8 cellular contexts compared by ENCODE assay signal in genomic region chrX:135931644-135932487, GRCh38. TPM values are rescaled to one million over a fixed set of nuclear protein-coding genes. Genes with fewer than 3 reads are reported as not detected.
DNase-seq lines count a peak whose midpoint lies in the region; ATAC-seq and TF ChIP-seq lines count a peak whose summit lies in the region.

No MANE protein-coding gene starts in this region.

- ATAC-seq in GM18868 (IDR thresholded peaks at IDR 0.05; ENCODE audit: unreplicated experiment): peak; percentile 64
- ATAC-seq in naive thymus-derived CD4-positive, alpha-beta T cell: peak; percentile 67

- H3K27ac Mint-ChIP-seq in naive thymus-derived CD4-positive, alpha-beta T cell: no peak overlapping the region
- H3K27ac Mint-ChIP-seq in type B pancreatic cell: no peak overlapping the region

- no peak overlapping the region for H3K4me3 ChIP-seq in effector memory CD4-positive, alpha-beta T cell (ENCODE audit: insufficient read depth, low read depth, low read length, poor library complexity, severe bottlenecking)
- H3K4me3 ChIP-seq in naive thymus-derived CD4-positive, alpha-beta T cell (ENCODE audit: low read length): no peak overlapping the region

- H3K27me3 Mint-ChIP-seq in naive thymus-derived CD4-positive, alpha-beta T cell: no peaks in the 10 kb centered on the region
- no peaks in the 10 kb centered on the region for H3K27me3 Mint-ChIP-seq in type B pancreatic cell

- POLR2A ChIA-PET in naive thymus-derived CD4-positive, alpha-beta T cell (lab: Charles Lee): no interaction called here

- peaks cover 0 to 4% (median 0%) of the 10 kb centered on the region in 11 donors for H3K9me3 Mint-ChIP-seq in naive thymus-derived CD4-positive, alpha-beta T cell
- no peaks in the 10 kb centered on the region for H3K9me3 Mint-ChIP-seq in type B pancreatic cell

- no peak overlapping the region for H3K27ac ChIP-seq in effector memory CD4-positive, alpha-beta T cell (ENCODE audit: insufficient read depth, low read length, poor library complexity, severe bottlenecking)
- no peak overlapping the region for H3K27ac ChIP-seq in naive thymus-derived CD4-positive, alpha-beta T cell (ENCODE audit: low read depth, low read length)

- H3K4me1 ChIP-seq in effector memory CD4-positive, alpha-beta T cell (ENCODE audit: control insufficient read depth, insufficient read depth, low read length, poor library complexity, severe bottlenecking): no peaks in the 10 kb centered on the region
- no peaks in the 10 kb centered on the region for H3K4me1 ChIP-seq in naive thymus-derived CD4-positive, alpha-beta T cell (ENCODE audit: control insufficient read depth in 2 of 2, insufficient read depth in 2 of 2, low read length in 2 of 2)

- H3K27me3 ChIP-seq in effector memory CD4-positive, alpha-beta T cell (replicated peaks; ENCODE audit: control insufficient read depth, insufficient read depth, low read length, poor library complexity, severe bottlenecking): no peaks in the 10 kb centered on the region
- H3K27me3 ChIP-seq in naive thymus-derived CD4-positive, alpha-beta T cell (ENCODE audit: control insufficient read depth in 2 of 2, insufficient read depth in 2 of 2, low read length in 2 of 2): no peaks in the 10 kb centered on the region

- intact Hi-C loops in naive thymus-derived CD4-positive, alpha-beta T cell (cut with micrococcal nuclease): loop anchor here in 1 of 2 donors (1.0 kb wide), 1 partner anchor 448 kb away; no protein-coding TSS in a partner anchor

- H3K36me3 Mint-ChIP-seq in naive thymus-derived CD4-positive, alpha-beta T cell: no peaks in the 10 kb centered on the region
- no peaks in the 10 kb centered on the region for H3K36me3 Mint-ChIP-seq in type B pancreatic cell

- CTCF ChIA-PET in naive thymus-derived CD4-positive, alpha-beta T cell (lab: Charles Lee): no interaction called here

- H3K4me3 Mint-ChIP-seq in naive thymus-derived CD4-positive, alpha-beta T cell: no peak overlapping the region
- H3K4me3 Mint-ChIP-seq in type B pancreatic cell: no peak overlapping the region

- DNase-seq in AG20443 (ENCODE audit: low spot score): peak; percentile 38
- peak; percentile 32 for DNase-seq in NCI-H1092 (lab: John Stamatoyannopoulos, UW)
- peak; percentile 56 for DNase-seq in activated CD4-positive, alpha-beta T cell treated with anti-CD3 and anti-CD28 coated beads for 48 hours
- DNase-seq in effector memory CD4-positive, alpha-beta T cell: peak; percentile 1 to 7 (median 2)
- peak in 8 of 9 donors; percentile 3 to 46 (median 30) for DNase-seq in naive thymus-derived CD4-positive, alpha-beta T cell
- DNase-seq in type B pancreatic cell (ENCODE audit: extremely low spot score, unreplicated experiment): no peak
- DNase-seq in COR-L47 (lab: John Stamatoyannopoulos, UW): no peak

- H3K36me3 ChIP-seq in effector memory CD4-positive, alpha-beta T cell (ENCODE audit: control insufficient read depth, insufficient read depth, low read length): no peaks in the 10 kb centered on the region
- no peaks in the 10 kb centered on the region for H3K36me3 ChIP-seq in naive thymus-derived CD4-positive, alpha-beta T cell (ENCODE audit: control insufficient read depth in 2 of 3, insufficient read depth in 3 of 3, low read length in 3 of 3)

- no peaks in the 10 kb centered on the region for H3K9me3 ChIP-seq in effector memory CD4-positive, alpha-beta T cell (ENCODE audit: control insufficient read depth, low read length)
- H3K9me3 ChIP-seq in naive thymus-derived CD4-positive, alpha-beta T cell (ENCODE audit: control insufficient read depth in 2 of 3, low read length in 3 of 3): no peaks in the 10 kb centered on the region

- peak; percentile 76 for TF ChIP-seq CTCF in type B pancreatic cell (conservative IDR thresholded peaks at IDR 0.05)

- peaks cover 0 to 2% (median 0%) of the 10 kb centered on the region in 7 donors for H3K4me1 Mint-ChIP-seq in naive thymus-derived CD4-positive, alpha-beta T cell
- H3K4me1 Mint-ChIP-seq in type B pancreatic cell (ENCODE audit: unreplicated experiment): no peaks in the 10 kb centered on the region

RNA-seq across cellular contexts. Expression of gene SAGE1, which starts 38.4 kb away (rescaled TPM):
- not detected for total RNA-seq in naive thymus-derived CD4-positive, alpha-beta T cell
- polyA plus RNA-seq in naive thymus-derived CD4-positive, alpha-beta T cell: not detected
- not detected in 2 replicates for total RNA-seq in type B pancreatic cell (ENCODE audit: low replicate concordance)

RNA-seq across cellular contexts. Expression of gene CT45A10, which starts 38.6 kb away (rescaled TPM):
- total RNA-seq in naive thymus-derived CD4-positive, alpha-beta T cell: not detected
- not detected for polyA plus RNA-seq in naive thymus-derived CD4-positive, alpha-beta T cell
- not detected in 2 replicates for total RNA-seq in type B pancreatic cell (ENCODE audit: low replicate concordance)

RNA-seq across cellular contexts. Expression of gene MMGT1, which starts 41.9 kb away (rescaled TPM):
- 10 to 100 TPM; 22.0 to 28.4 (median 24.0) TPM for total RNA-seq in naive thymus-derived CD4-positive, alpha-beta T cell
- polyA plus RNA-seq in naive thymus-derived CD4-positive, alpha-beta T cell: 1 to 10 TPM; 5.7 to 9.8 TPM
- total RNA-seq in type B pancreatic cell (ENCODE audit: low replicate concordance): 18.3 and 19.3 TPM in 2 replicates

RNA-seq across cellular contexts. Expression of gene SLC9A6, which starts 53.4 kb away (rescaled TPM):
- total RNA-seq in naive thymus-derived CD4-positive, alpha-beta T cell: 10 to 100 TPM; 16.2 to 21.1 (median 18.9) TPM
- polyA plus RNA-seq in naive thymus-derived CD4-positive, alpha-beta T cell: 10 to 100 TPM; 16.0 to 24.9 TPM
- total RNA-seq in type B pancreatic cell (ENCODE audit: low replicate concordance): 10.7 and 15.8 TPM in 2 replicates

Comparison
In these comparisons a context has a peak if more than half of its experiments do, and no peak if none do; other contexts are left out.
1. DNase-seq: peak in AG20443 (single experiment), NCI-H1092 (single experiment), activated CD4-positive, alpha-beta T cell treated with anti-CD3 and anti-CD28 coated beads for 48 hours (single experiment), effector memory CD4-positive, alpha-beta T cell (3 of 3) and naive thymus-derived CD4-positive, alpha-beta T cell (8 of 9); none in type B pancreatic cell (single experiment) and COR-L47 (single experiment).